ENCODE assay signal across 9 cellular contexts in genomic region chr1:36350659-36351171, GRCh38. TPM values are rescaled to one million over a fixed set of nuclear protein-coding genes. Genes with fewer than 3 reads are reported as not detected.
DNase-seq lines count a peak whose midpoint lies in the region; ATAC-seq, FAIRE-seq and TF ChIP-seq lines count a peak whose summit lies in the region.
"Had no signal": no experiment of that assay in that cellular context is flagged by ENCODE, and none has a peak within 500 bp of the region (broad histone marks: within the 10 kb centered on the region; RNA-seq: fewer than 3 reads in every experiment).

No MANE protein-coding gene starts in this region.

- peak overlapping the region; percentile 80 for H3K27ac ChIP-seq in rectal smooth muscle tissue (ENCODE audit: low read depth, low read length)
- H3K27ac ChIP-seq: KMS-11 had no signal

- H3K36me3 Mint-ChIP-seq in type B pancreatic cell, result peaks cover 24% of the 10 kb centered on the region

- H3K4me1 Mint-ChIP-seq in type B pancreatic cell (ENCODE audit: unreplicated experiment), result peaks cover 16% of the 10 kb centered on the region

- H3K27me3 Mint-ChIP-seq in type B pancreatic cell, result no peaks in the 10 kb centered on the region

- H3K4me3 Mint-ChIP-seq in type B pancreatic cell, result no peak overlapping the region

- H3K27me3 ChIP-seq in rectal smooth muscle tissue (ENCODE audit: control insufficient read depth, insufficient read depth, low read length), result no peaks in the 10 kb centered on the region

- peak overlapping the region; percentile 31 for H3K4me3 ChIP-seq in rectal smooth muscle tissue (ENCODE audit: low read length)

- H3K4me1 ChIP-seq in rectal smooth muscle tissue (ENCODE audit: control insufficient read depth, insufficient read depth, low read length), result peaks cover 23% of the 10 kb centered on the region

- no peak overlapping the region for H3K9ac ChIP-seq in rectal smooth muscle tissue (ENCODE audit: low read length)
- H3K9ac ChIP-seq: KMS-11 had no signal

- ATAC-seq in GM21528 (IDR thresholded peaks at IDR 0.05; ENCODE audit: low FRiP score, unreplicated experiment), result no peak

- TF ChIP-seq CTCF in type B pancreatic cell (conservative IDR thresholded peaks at IDR 0.05), result no peak

- FAIRE-seq in HTR-8/SVneo (lab: Jason Lieb, UNC), result peak; percentile 93

- H3K27ac Mint-ChIP-seq in type B pancreatic cell, result no peak overlapping the region

- H3K36me3 ChIP-seq in rectal smooth muscle tissue (ENCODE audit: control insufficient read depth, insufficient read depth, low read length), result peaks cover 40% of the 10 kb centered on the region

- DNase-seq in HTR-8/SVneo (ENCODE audit: insufficient read length, low spot score) (peak; percentile 74), fibroblast of gingiva (ENCODE audit: low read depth) (peak; percentile 84), type B pancreatic cell (ENCODE audit: extremely low spot score, unreplicated experiment) (no peak), NCI-H2029 (lab: John Stamatoyannopoulos, UW) (no peak), NCI-H2196 treated with DMSO at 0.1 percent for 48 hours (lab: John Stamatoyannopoulos, UW; ENCODE audit: unreplicated experiment) (no peak)
- peak; percentile 62 for DNase-seq in activated CD8-positive, alpha-beta memory T cell treated with anti-CD3 and anti-CD28 coated beads, Interleukin-2, amount 50 U/mL, for 48 hours

- H3K9me3 Mint-ChIP-seq in type B pancreatic cell, result no peaks in the 10 kb centered on the region

RNA-seq across cellular contexts. Expression of gene EVA1B, which starts 27.3 kb away (rescaled TPM):
- 23.3 and 39.5 TPM in 2 replicates for total RNA-seq in type B pancreatic cell (ENCODE audit: low replicate concordance)

RNA-seq across cellular contexts. Expression of gene STK40, which starts 35.0 kb away (rescaled TPM):
- 58.5 and 59.5 TPM in 2 replicates for total RNA-seq in type B pancreatic cell (ENCODE audit: low replicate concordance)

RNA-seq across cellular contexts. Expression of gene SH3D21, which starts 44.5 kb away (rescaled TPM):
- total RNA-seq in type B pancreatic cell (ENCODE audit: low replicate concordance), result 15.7 and 32.5 TPM in 2 replicates

RNA-seq across cellular contexts. Expression of gene LSM10, which starts 47.0 kb away (rescaled TPM):
- total RNA-seq in type B pancreatic cell (ENCODE audit: low replicate concordance), result 32.3 and 36.4 TPM in 2 replicates

Comparison
In these comparisons a context has a peak if more than half of its experiments do, and no peak if none do; other contexts are left out.
1. DNase-seq: peak in HTR-8/SVneo (single experiment), activated CD8-positive, alpha-beta memory T cell treated with anti-CD3 and anti-CD28 coated beads, Interleukin-2, amount 50 U/mL, for 48 hours (single experiment) and fibroblast of gingiva (single experiment); none in type B pancreatic cell (single experiment), NCI-H2029 (single experiment) and NCI-H2196 treated with DMSO at 0.1 percent for 48 hours (single experiment).